19 cellular contexts compared by ENCODE assay signal in genomic region chr20:43985121-43985520, GRCh38.
"Had no signal": no experiment of that assay in that cellular context is flagged by ENCODE, and none has a peak within 500 bp of the region (broad histone marks: within the 10 kb centered on the region; RNA-seq: fewer than 3 reads in every experiment).

No MANE protein-coding gene starts in this region.

- H3K36me3 ChIP-seq: gastrocnemius medialis, heart left ventricle had no signal

- H3K27ac Mint-ChIP-seq: activated naive CD8-positive, alpha-beta T cell; progenitor cell of endocrine pancreas; stimulated activated naive CD8-positive, alpha-beta T cell treated with anti-CD3 and anti-CD28 coated beads, Interleukin-15, Interleukin-2, amounts not matched to agents 100 ng/mL and 50 ng/mL, for 24 hours; T-helper 2 cell treated with Interferon-gamma antibody and Interleukin-4, amounts not matched to agents 5 μg/mL and 100 μg/mL, for 36 hours had no signal

- H3K9me3 Mint-ChIP-seq: stimulated activated naive CD8-positive, alpha-beta T cell treated with anti-CD3 and anti-CD28 coated beads, Interleukin-15, Interleukin-2, amounts not matched to agents 100 ng/mL and 50 ng/mL, for 24 hours had no signal

- H3K4me3 Mint-ChIP-seq: activated naive CD8-positive, alpha-beta T cell; brain; naive thymus-derived CD4-positive, alpha-beta T cell; stimulated activated naive CD8-positive, alpha-beta T cell treated with anti-CD3 and anti-CD28 coated beads, Interleukin-15, Interleukin-2, amounts not matched to agents 100 ng/mL and 50 ng/mL, for 24 hours; T-helper 2 cell treated with Interferon-gamma antibody and Interleukin-4, amounts not matched to agents 5 μg/mL and 100 μg/mL, for 36 hours had no signal

- ATAC-seq: activated CD4-positive, CD25-positive, alpha-beta regulatory T cell treated with anti-CD3 and anti-CD28 coated beads, Interleukin-2, amount 50 U/mL, for 24 hours; gastrocnemius medialis; naive thymus-derived CD4-positive, alpha-beta T cell; right cardiac atrium had no signal

- DNase-seq: activated effector memory CD4-positive, alpha-beta T cell treated with anti-CD3 and anti-CD28 coated beads, Interleukin-2, amount 50 U/mL, for 16 hours; activated T-cell treated with anti-CD3 and anti-CD28 coated beads, Interleukin-2, amount 50 U/mL, for 1 hour; central memory CD4-positive, alpha-beta T cell; cortex of kidney; effector memory CD4-positive, alpha-beta T cell; gastrocnemius medialis; heart left ventricle; immature natural killer cell; naive thymus-derived CD4-positive, alpha-beta T cell; right cardiac atrium; stimulated activated CD4-positive, alpha-beta T cell treated with anti-CD3 and anti-CD28 coated beads, Interleukin-4, amount 100 ng/mL, for 24 hours; SW 1271; testis had no signal

- H3K27me3 Mint-ChIP-seq: activated naive CD8-positive, alpha-beta T cell; progenitor cell of endocrine pancreas had no signal

- H3K4me1 ChIP-seq: gastrocnemius medialis, testis had no signal

- H3K27ac ChIP-seq: gastrocnemius medialis, testis had no signal

- H3K4me3 ChIP-seq: gastrocnemius medialis, heart left ventricle, testis had no signal

- H3K36me3 Mint-ChIP-seq: brain had no signal

- H3K27me3 ChIP-seq: gastrocnemius medialis, heart left ventricle, testis had no signal
